ENCODE assay signal across 8 cellular contexts in the genomic region with DNA sequence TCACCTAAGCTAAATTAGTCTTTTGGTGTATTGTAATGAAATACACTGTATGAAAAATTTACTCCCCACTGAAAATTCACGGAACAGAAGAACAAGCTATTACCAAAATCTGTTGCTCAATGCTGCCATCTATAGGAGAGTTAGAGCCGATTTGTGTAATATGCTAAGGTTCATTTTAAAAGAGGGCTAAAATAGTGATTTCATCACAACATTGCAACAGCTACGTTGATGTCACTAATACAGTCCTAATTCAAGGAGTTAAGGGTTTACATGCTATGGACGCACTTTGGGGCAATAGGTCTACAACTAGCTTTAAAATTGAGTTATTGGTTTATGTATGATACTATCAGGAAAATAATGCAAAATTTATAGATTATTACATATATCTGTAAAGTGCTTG. TPM values are rescaled to one million over a fixed set of nuclear protein-coding genes. Genes with fewer than 3 reads are reported as not detected.
DNase-seq lines count a peak whose midpoint lies in the region; ATAC-seq and TF ChIP-seq lines count a peak whose summit lies in the region.

No MANE protein-coding gene starts in this region.

- no peaks in the 10 kb centered on the region for H3K27me3 ChIP-seq in Peyer's patch

- peaks cover 39 to 44% of the 10 kb centered on the region in 2 donors for H3K27me3 Mint-ChIP-seq in effector memory CD8-positive, alpha-beta T cell
- peaks cover 12% of the 10 kb centered on the region for H3K27me3 Mint-ChIP-seq in nephron progenitor cell (ENCODE audit: low read depth, poor library complexity)

- peak; percentile 46 for TF ChIP-seq CTCF in LNCaP clone FGC (IDR thresholded peaks at IDR 0.05; ENCODE audit: control insufficient read depth, extremely low read depth, insufficient read depth)
- TF ChIP-seq CTCF in Peyer's patch (IDR thresholded peaks at IDR 0.05), result peak; percentile 41 to 89 (median 78)
- TF ChIP-seq CTCF in nephron progenitor cell (IDR thresholded peaks at IDR 0.05), result peak; percentile 79

- ATAC-seq in effector memory CD8-positive, alpha-beta T cell (replicated peaks), result peak; percentile 9
- ATAC-seq in GM21390 (IDR thresholded peaks at IDR 0.05; ENCODE audit: unreplicated experiment) (no peak), HG03469 (IDR thresholded peaks at IDR 0.05; ENCODE audit: unreplicated experiment) (no peak)

- H3K9me3 Mint-ChIP-seq in effector memory CD8-positive, alpha-beta T cell, result no peaks in the 10 kb centered on the region
- no peaks in the 10 kb centered on the region for H3K9me3 Mint-ChIP-seq in nephron progenitor cell

- H3K4me1 Mint-ChIP-seq in effector memory CD8-positive, alpha-beta T cell (ENCODE audit: low read depth in 2 of 2), result peaks cover 10 to 14% of the 10 kb centered on the region in 2 donors
- H3K4me1 Mint-ChIP-seq in nephron progenitor cell, result peaks cover 18% of the 10 kb centered on the region

- H3K9me3 ChIP-seq in Peyer's patch, result no peaks in the 10 kb centered on the region

- no peak overlapping the region for H3K27ac ChIP-seq in Peyer's patch

- H3K4me3 ChIP-seq in LNCaP clone FGC (ENCODE audit: low read depth, low read length) (no peak overlapping the region), Peyer's patch (no peak overlapping the region)

- peak; percentile 90 for DNase-seq in G401 (ENCODE audit: low spot score)
- DNase-seq in LNCaP clone FGC (ENCODE audit: low read depth), result peak; percentile 45
- DNase-seq in Peyer's patch, result no peak
- peak in 2 of 3 experiments; percentile 25 to 30 for DNase-seq in effector memory CD8-positive, alpha-beta T cell
- peak; percentile 10 for DNase-seq in nephron progenitor cell
- DNase-seq in islet precursor cell, result no peak

- H3K4me3 Mint-ChIP-seq in effector memory CD8-positive, alpha-beta T cell, result no peak overlapping the region
- H3K4me3 Mint-ChIP-seq in nephron progenitor cell, result peak overlapping the region; percentile 7

- TF ChIP-seq POLR2A in Peyer's patch (IDR thresholded peaks at IDR 0.05), result no peak

- peaks cover 0 to 26% (median 8%) of the 10 kb centered on the region in 4 donors for H3K4me1 ChIP-seq in Peyer's patch

- H3K27ac Mint-ChIP-seq in effector memory CD8-positive, alpha-beta T cell, result no peak overlapping the region
- no peak overlapping the region for H3K27ac Mint-ChIP-seq in nephron progenitor cell

- in situ Hi-C loops in G401 (cut with HindIII; ENCODE audit: low sequenced_read_pairs), result no loop called here

- H3K36me3 ChIP-seq in Peyer's patch, result no peaks in the 10 kb centered on the region

- no peaks in the 10 kb centered on the region for H3K36me3 Mint-ChIP-seq in effector memory CD8-positive, alpha-beta T cell (ENCODE audit: insufficient read depth)
- H3K36me3 Mint-ChIP-seq in nephron progenitor cell (ENCODE audit: low read depth), result peaks cover 5% of the 10 kb centered on the region

RNA-seq across cellular contexts. Expression of gene IRS1, which starts 3.0 kb away (rescaled TPM):
- total RNA-seq in G401 (2014; rRNA removed; shearing (Covaris generic)), result 24.6 and 26.5 TPM in 2 replicates
- total RNA-seq in Peyer's patch, result 10 to 100 TPM in 3 of 4 donors, 1 to 10 TPM in 1; 8.3 to 67.7 (median 22.5) TPM

RNA-seq across cellular contexts. Expression of gene RHBDD1, which starts 33.3 kb away (rescaled TPM):
- total RNA-seq in G401 (2014; rRNA removed; shearing (Covaris generic)), result 4.0 and 7.9 TPM in 2 replicates
- 10 to 100 TPM; 12.6 to 68.5 (median 30.6) TPM for total RNA-seq in Peyer's patch

Comparison
In these comparisons a context has a peak if more than half of its experiments do, and no peak if none do; other contexts are left out.
1. DNase-seq: peak in G401 (single experiment), LNCaP clone FGC (single experiment), effector memory CD8-positive, alpha-beta T cell (2 of 3) and nephron progenitor cell (single experiment); none in Peyer's patch (0 of 3) and islet precursor cell (single experiment).
2. Peak in every context shown above with its lines, with median percentiles within 50 percentile points of each other: CTCF ChIP-seq.